In the genomic region with DNA sequence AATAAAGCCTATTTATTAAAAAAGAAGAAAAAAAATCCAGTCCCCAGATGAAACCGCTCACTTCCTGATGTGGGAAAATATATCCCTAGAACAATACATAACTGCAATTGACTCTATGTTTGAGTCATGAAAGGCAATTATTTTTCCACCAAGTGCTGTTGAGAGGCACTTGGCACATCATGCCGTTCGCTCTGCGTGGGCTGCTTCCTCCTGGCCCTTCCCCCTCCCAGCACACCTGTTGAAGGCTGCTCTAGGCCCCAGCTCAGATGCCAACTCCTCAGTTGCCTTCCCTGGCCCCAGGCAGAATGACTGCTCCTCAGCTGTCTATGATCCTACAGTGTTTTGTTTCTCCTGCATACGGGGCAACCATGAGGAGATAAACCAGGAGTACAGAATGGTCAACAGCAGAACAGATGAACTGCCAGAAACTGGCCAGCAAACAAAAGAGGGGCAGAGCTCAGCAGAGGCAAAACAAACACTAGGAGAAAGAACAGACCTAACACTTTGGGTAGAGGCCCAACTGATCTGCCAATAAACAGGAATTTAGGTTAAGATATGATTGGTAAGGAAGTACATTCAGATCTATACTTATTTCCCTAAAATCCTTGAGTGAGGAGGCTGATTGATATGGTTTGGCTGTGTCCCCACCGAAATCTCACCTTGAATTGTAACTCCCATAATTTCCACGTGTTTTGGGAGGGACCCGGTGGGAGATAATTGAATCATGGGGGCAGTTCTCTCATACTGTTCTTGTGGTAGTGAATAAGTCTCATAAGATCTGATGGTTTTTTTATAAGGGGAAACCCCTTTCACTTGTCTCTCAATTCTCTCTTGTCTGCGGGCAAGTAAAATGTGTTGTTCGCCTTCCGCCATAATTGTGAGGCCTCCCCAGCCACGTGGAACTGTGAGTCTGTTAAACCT, we compare ENCODE assay signal across 9 cellular contexts. TPM values are rescaled to one million over a fixed set of nuclear protein-coding genes. Genes with fewer than 3 reads are reported as not detected.
DNase-seq lines count a peak whose midpoint lies in the region; ATAC-seq and TF ChIP-seq lines count a peak whose summit lies in the region.
"Had no signal": no experiment of that assay in that cellular context is flagged by ENCODE, and none has a peak within 500 bp of the region (broad histone marks: within the 10 kb centered on the region; RNA-seq: fewer than 3 reads in every experiment).

No MANE protein-coding gene starts in this region.

- WGBS in right lobe of liver (ENCODE audit: insufficient coverage, low coverage, low lambda C conversion rate, missing lambda C conversion rate): 71% methylated on average over 11 of the region's 12 CpGs

- TF ChIP-seq POLR2A in right lobe of liver (IDR thresholded peaks at IDR 0.05): no peak

- H3K36me3 Mint-ChIP-seq in activated naive CD4-positive, alpha-beta T cell treated with anti-CD3 and anti-CD28 coated beads, Interleukin-2, amount 50 U/mL, for 72 hours: peaks cover 29 to 54% of the 10 kb centered on the region in 2 donors

- H3K27ac ChIP-seq in PC-9 (peak overlapping the region; percentile 38), right lobe of liver (peak overlapping the region in 2 of 3 donors; percentile 6 to 31)
- H3K27ac ChIP-seq: KMS-11 had no signal

- peaks cover 57% of the 10 kb centered on the region for H3F3A ChIP-seq in PC-9 (ENCODE audit: insufficient read depth, low read depth)

- no TSS peak for BruUV-seq in PC-9 (replicated peaks; lab: Mats Ljungman, UMichigan)

- TF ChIP-seq CTCF in PC-9 (conservative IDR thresholded peaks at IDR 0.05) (no peak), right lobe of liver (IDR thresholded peaks at IDR 0.05) (no peak)

- H3K4me1 ChIP-seq in PC-9 (replicated peaks; ENCODE audit: insufficient read depth): peaks cover 24% of the 10 kb centered on the region
- H3K4me1 ChIP-seq in right lobe of liver: peaks cover 0 to 15% (median 0%) of the 10 kb centered on the region in 4 donors

- POLR2A ChIA-PET in PC-9 (lab: Charles Lee; ENCODE audit: unreplicated experiment): no interaction called here

- peaks cover 40% of the 10 kb centered on the region for H4K20me1 ChIP-seq in PC-9 (ENCODE audit: insufficient read depth)

- H3K79me2 ChIP-seq in PC-9 (ENCODE audit: low read depth): peaks cover 60% of the 10 kb centered on the region

- DNase-seq in PC-9 (peak in 1 of 2 experiments; percentile 18), right lobe of liver (peak; percentile 51 to 64 (median 55)), HK-2 (ENCODE audit: unreplicated experiment) (no peak), DMS 273 treated with DMSO at 0.1 percent for 48 hours (lab: John Stamatoyannopoulos, UW) (no peak)
- DNase-seq in activated naive CD4-positive, alpha-beta T cell treated with anti-CD3 and anti-CD28 coated beads, Interleukin-2, amount 50 U/mL, for 72 hours (ENCODE audit: low spot score in 2 of 2): peak; percentile 68 to 70
- peak; percentile 37 to 64 for DNase-seq in stimulated activated CD8-positive, alpha-beta memory T cell treated with anti-CD3 and anti-CD28 coated beads, Interleukin-7, amount 100 ng/mL, for 48 hours (ENCODE audit: extremely low read depth in 1 of 2, low read depth in 1 of 2)

- H3K4me3 ChIP-seq in PC-9: no peak overlapping the region
- H3K4me3 ChIP-seq in right lobe of liver: no peak overlapping the region

- H3K36me3 ChIP-seq in PC-9 (ENCODE audit: low read depth) (peaks cover 85% of the 10 kb centered on the region), right lobe of liver (no peaks in the 10 kb centered on the region)

- no peaks in the 10 kb centered on the region for H3K9me2 ChIP-seq in PC-9 (ENCODE audit: insufficient read depth)

- CTCF ChIA-PET in PC-9 (lab: Charles Lee): no interaction called here

- H3K9me3 ChIP-seq in PC-9 (ENCODE audit: insufficient read depth, low read depth) (no peaks in the 10 kb centered on the region), right lobe of liver (no peaks in the 10 kb centered on the region)

- H3K27me3 ChIP-seq in PC-9 (ENCODE audit: insufficient read depth, low read depth): no peaks in the 10 kb centered on the region
- no peaks in the 10 kb centered on the region for H3K27me3 ChIP-seq in right lobe of liver

- intact Hi-C loops in PC-9 (cut with micrococcal nuclease; ENCODE audit: unreplicated experiment) (no loop called here), right lobe of liver (cut with DNase I) (no loop called here)

- H3K4me2 ChIP-seq in PC-9: no peak overlapping the region
- H3K4me2 ChIP-seq: KMS-11 had no signal

- no peaks in the 10 kb centered on the region for H3K9me3 Mint-ChIP-seq in activated naive CD4-positive, alpha-beta T cell treated with anti-CD3 and anti-CD28 coated beads, Interleukin-2, amount 50 U/mL, for 72 hours

- peak overlapping the region; percentile 96 to 97 for H3K27ac Mint-ChIP-seq in activated naive CD4-positive, alpha-beta T cell treated with anti-CD3 and anti-CD28 coated beads, Interleukin-2, amount 50 U/mL, for 72 hours

- no peak overlapping the region for H2AFZ ChIP-seq in PC-9

- ATAC-seq in GM19023 (IDR thresholded peaks at IDR 0.05; ENCODE audit: unreplicated experiment) (peak; percentile 64), HG03196 (IDR thresholded peaks at IDR 0.05; ENCODE audit: unreplicated experiment) (peak; percentile 60), right lobe of liver (peak; percentile 85 to 95 (median 89))
- peak; percentile 51 to 74 for ATAC-seq in activated naive CD4-positive, alpha-beta T cell treated with anti-CD3 and anti-CD28 coated beads, Interleukin-2, amount 50 U/mL, for 72 hours

RNA-seq across cellular contexts. Expression of a gene that starts 58.7 kb away (rescaled TPM):
- 77.7 and 131 TPM in 2 replicates for total RNA-seq in PC-9 (2021)
- total RNA-seq in activated naive CD4-positive, alpha-beta T cell treated with anti-CD3 and anti-CD28 coated beads, Interleukin-2, amount 50 U/mL, for 72 hours: 100 to 1,000 TPM; 146 to 177 TPM
- total RNA-seq in right lobe of liver: 10 to 100 TPM in 4 of 6 experiments, 1 to 10 TPM in 2; 7.9 to 20.7 (median 12.2) TPM

Comparison
In these comparisons a context has a peak if more than half of its experiments do, and no peak if none do; other contexts are left out.
1. DNase-seq: peak in activated naive CD4-positive, alpha-beta T cell treated with anti-CD3 and anti-CD28 coated beads, Interleukin-2, amount 50 U/mL, for 72 hours (2 of 2), right lobe of liver (3 of 3) and stimulated activated CD8-positive, alpha-beta memory T cell treated with anti-CD3 and anti-CD28 coated beads, Interleukin-7, amount 100 ng/mL, for 48 hours (2 of 2); none in HK-2 (single experiment) and DMS 273 treated with DMSO at 0.1 percent for 48 hours (single experiment).
2. Peak in every context shown above with its lines, with median percentiles within 50 percentile points of each other: ATAC-seq.